ENCODE assay signal across 9 cellular contexts in the genomic region with DNA sequence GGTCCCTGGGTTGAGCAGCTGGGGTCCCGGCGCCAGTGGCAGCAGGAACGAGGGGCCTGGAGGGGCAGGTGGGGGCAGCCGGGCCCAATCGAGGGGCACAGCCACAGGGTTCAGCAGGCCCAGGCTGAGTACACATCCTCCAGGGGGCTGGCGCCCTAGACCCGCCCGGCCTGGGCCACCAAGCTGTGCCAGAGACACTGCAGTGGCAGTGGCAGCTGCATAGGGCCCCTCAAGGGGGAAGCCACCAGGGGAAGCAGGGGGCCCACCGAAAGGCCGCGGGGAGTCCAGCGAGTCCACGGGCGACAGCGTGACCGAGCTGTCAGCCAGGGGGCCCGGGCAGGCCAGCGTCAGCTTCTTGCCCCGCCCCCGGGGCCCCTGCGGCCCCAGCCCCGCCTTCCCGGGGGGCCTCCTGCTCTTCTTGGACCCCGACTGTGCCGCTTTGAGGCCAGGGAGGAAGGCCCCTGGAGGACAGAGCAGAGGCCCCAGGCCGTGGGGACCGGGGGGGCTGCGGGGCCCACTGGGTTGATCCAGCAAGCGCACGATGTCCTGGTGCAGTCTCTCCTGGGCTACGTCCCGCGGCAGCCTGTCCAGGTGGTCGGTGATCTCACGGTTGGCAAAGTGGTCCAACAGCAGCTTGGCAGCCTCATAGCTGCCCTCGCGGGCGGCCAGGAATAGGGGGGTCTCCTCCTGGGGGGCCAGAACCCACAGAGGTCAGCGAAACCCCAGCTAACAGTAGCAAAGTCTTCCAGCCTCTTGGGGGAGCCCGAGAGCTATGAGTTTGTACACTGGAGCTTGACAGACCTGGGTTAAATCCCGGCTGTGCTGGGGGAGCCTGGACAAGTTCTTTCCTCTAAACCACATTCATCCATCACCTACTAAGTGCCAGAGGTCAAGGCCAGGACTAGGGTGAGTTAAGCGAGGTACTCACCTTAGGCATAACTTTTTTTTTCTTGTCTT. TPM values are rescaled to one million over a fixed set of nuclear protein-coding genes. Genes with fewer than 3 reads are reported as not detected.
DNase-seq lines count a peak whose midpoint lies in the region; ATAC-seq and TF ChIP-seq lines count a peak whose summit lies in the region.
"Had no signal": no experiment of that assay in that cellular context is flagged by ENCODE, and none has a peak within 500 bp of the region (broad histone marks: within the 10 kb centered on the region; RNA-seq: fewer than 3 reads in every experiment).

No MANE protein-coding gene starts in this region.

- no peaks in the 10 kb centered on the region for H3K4me1 ChIP-seq in left ventricle myocardium inferior
- H3K4me1 ChIP-seq in right atrium auricular region: no peaks in the 10 kb centered on the region
- H3K4me1 ChIP-seq in upper lobe of left lung: no peaks in the 10 kb centered on the region
- H3K4me1 ChIP-seq in colonic mucosa: no peaks in the 10 kb centered on the region

- TF ChIP-seq CTCF in left ventricle myocardium inferior (IDR thresholded peaks at IDR 0.05; ENCODE audit: borderline replicate concordance) (peak; percentile 43), right atrium auricular region (IDR thresholded peaks at IDR 0.05) (no peak), upper lobe of left lung (IDR thresholded peaks at IDR 0.05) (no peak), colonic mucosa (IDR thresholded peaks at IDR 0.05) (no peak)

- intact Hi-C loops in left ventricle myocardium inferior (cut with micrococcal nuclease): no loop called here
- intact Hi-C loops in colonic mucosa (cut with DNase I): no loop called here
- intact Hi-C loops in activated T-helper 2 cell treated with anti-CD3 and anti-CD28 coated beads, Interferon-gamma antibody, Interleukin-2, Interleukin-4, amounts not matched to agents 10 μg/mL and 5 μg/mL and 100 μg/mL, durations not matched to agents 14 hours and 24 hours and 36 hours (cut with micrococcal nuclease): no loop called here

- no peak overlapping the region for H3K9ac ChIP-seq in colonic mucosa (ENCODE audit: low read depth in 2 of 2, low read length in 2 of 2)

- no peaks in the 10 kb centered on the region for H3K4me1 Mint-ChIP-seq in activated T-helper 2 cell treated with anti-CD3 and anti-CD28 coated beads, Interferon-gamma antibody, Interleukin-2, Interleukin-4, amounts not matched to agents 10 μg/mL and 5 μg/mL and 100 μg/mL, durations not matched to agents 14 hours and 24 hours and 36 hours (ENCODE audit: low read depth)

- TF ChIP-seq POLR2A in upper lobe of left lung (IDR thresholded peaks at IDR 0.05): no peak

- no peaks in the 10 kb centered on the region for H3K36me3 Mint-ChIP-seq in activated T-helper 2 cell treated with anti-CD3 and anti-CD28 coated beads, Interferon-gamma antibody, Interleukin-2, Interleukin-4, amounts not matched to agents 10 μg/mL and 5 μg/mL and 100 μg/mL, durations not matched to agents 14 hours and 24 hours and 36 hours (ENCODE audit: low read depth)

- no peak for TF ChIP-seq EP300 in upper lobe of left lung (IDR thresholded peaks at IDR 0.05)

- H3K36me3 ChIP-seq in left ventricle myocardium inferior (peaks cover 15% of the 10 kb centered on the region), right atrium auricular region (peaks cover 7% of the 10 kb centered on the region), upper lobe of left lung (peaks cover 0 to 21% (median 11%) of the 10 kb centered on the region in 4 donors), colonic mucosa (no peaks in the 10 kb centered on the region)

- peak; percentile 19 to 29 for ATAC-seq in upper lobe of left lung (ENCODE audit: low FRiP score in 2 of 2)

- no peak overlapping the region for H3K4me3 ChIP-seq in left ventricle myocardium inferior
- no peak overlapping the region for H3K4me3 ChIP-seq in right atrium auricular region
- no peak overlapping the region for H3K4me3 ChIP-seq in upper lobe of left lung
- H3K4me3 ChIP-seq in colonic mucosa: no peak overlapping the region

- H3K27me3 ChIP-seq in left ventricle myocardium inferior (ENCODE audit: low read depth) (peaks cover 6% of the 10 kb centered on the region), right atrium auricular region (no peaks in the 10 kb centered on the region), upper lobe of left lung (no peaks in the 10 kb centered on the region), colonic mucosa (no peaks in the 10 kb centered on the region)

- DNase-seq in left ventricle myocardium inferior (no peak), right atrium auricular region (ENCODE audit: low spot score) (no peak), NCI-H1694 (lab: John Stamatoyannopoulos, UW) (peak; percentile 46), dermis microvascular lymphatic vessel endothelial cell (ENCODE audit: low read depth in 2 of 2) (peak; percentile 32 to 62), upper lobe of left lung (peak in 1 of 2 donors; percentile 74), colonic mucosa (no peak), NCI-H187 treated with DMSO at 0.1 percent for 48 hours (lab: John Stamatoyannopoulos, UW) (no peak)
- DNase-seq in activated T-helper 2 cell treated with anti-CD3 and anti-CD28 coated beads, Interferon-gamma antibody, Interleukin-2, Interleukin-4, amounts not matched to agents 10 μg/mL and 5 μg/mL and 100 μg/mL, durations not matched to agents 14 hours and 24 hours and 36 hours (ENCODE audit: low spot score): no peak

- 78 to 93% methylated on average over 5 to 34 of the region's 42 CpGs for WGBS in upper lobe of left lung, 2 donors

- no peak overlapping the region for H3K27ac Mint-ChIP-seq in activated T-helper 2 cell treated with anti-CD3 and anti-CD28 coated beads, Interferon-gamma antibody, Interleukin-2, Interleukin-4, amounts not matched to agents 10 μg/mL and 5 μg/mL and 100 μg/mL, durations not matched to agents 14 hours and 24 hours and 36 hours

- H3K27ac ChIP-seq in left ventricle myocardium inferior (replicated peaks) (no peak overlapping the region), right atrium auricular region (no peak overlapping the region), upper lobe of left lung (no peak overlapping the region), colonic mucosa (no peak overlapping the region)

- H3K9me3 ChIP-seq in left ventricle myocardium inferior (replicated peaks): peaks cover 32% of the 10 kb centered on the region
- peaks cover 0 to 26% of the 10 kb centered on the region in 2 donors for H3K9me3 ChIP-seq in right atrium auricular region
- H3K9me3 ChIP-seq in upper lobe of left lung: peaks cover 0 to 12% (median 9%) of the 10 kb centered on the region in 4 donors
- no peaks in the 10 kb centered on the region for H3K9me3 ChIP-seq in colonic mucosa

- H3K9me3 Mint-ChIP-seq in activated T-helper 2 cell treated with anti-CD3 and anti-CD28 coated beads, Interferon-gamma antibody, Interleukin-2, Interleukin-4, amounts not matched to agents 10 μg/mL and 5 μg/mL and 100 μg/mL, durations not matched to agents 14 hours and 24 hours and 36 hours: peaks cover 5% of the 10 kb centered on the region

- H3K27me3 Mint-ChIP-seq in activated T-helper 2 cell treated with anti-CD3 and anti-CD28 coated beads, Interferon-gamma antibody, Interleukin-2, Interleukin-4, amounts not matched to agents 10 μg/mL and 5 μg/mL and 100 μg/mL, durations not matched to agents 14 hours and 24 hours and 36 hours (ENCODE audit: low read depth): no peaks in the 10 kb centered on the region

- H3K4me3 Mint-ChIP-seq in activated T-helper 2 cell treated with anti-CD3 and anti-CD28 coated beads, Interferon-gamma antibody, Interleukin-2, Interleukin-4, amounts not matched to agents 10 μg/mL and 5 μg/mL and 100 μg/mL, durations not matched to agents 14 hours and 24 hours and 36 hours (ENCODE audit: low read depth): no peak overlapping the region

RNA-seq across cellular contexts. Expression of a gene that starts 39.5 kb away (rescaled TPM):
- total RNA-seq in left ventricle myocardium inferior (21.7 TPM), right atrium auricular region (10 to 100 TPM; 16.8 to 34.2 TPM), dermis microvascular lymphatic vessel endothelial cell (0.13 and 0.89 TPM in 2 replicates), upper lobe of left lung (10 to 100 TPM; 23.9 to 56.6 (median 43.1) TPM), colonic mucosa (10 to 100 TPM in 1 of 2 donors, 1 to 10 TPM in 1; 4.4 to 10.5 TPM)
- total RNA-seq in activated T-helper 2 cell treated with anti-CD3 and anti-CD28 coated beads, Interferon-gamma antibody, Interleukin-2, Interleukin-4, amounts not matched to agents 10 μg/mL and 5 μg/mL and 100 μg/mL, durations not matched to agents 14 hours and 24 hours and 36 hours: not detected in 2 replicates
- total RNA-seq: T-helper 2 cell treated with Interferon-gamma antibody and Interleukin-4, amounts not matched to agents 100 ng/mL and 5 ng/mL, for 36 hours had no signal

RNA-seq across cellular contexts. Expression of a gene that starts 54.1 kb away (rescaled TPM):
- 13.1 TPM for total RNA-seq in left ventricle myocardium inferior
- 10 to 100 TPM; 17.3 to 28.9 TPM for total RNA-seq in right atrium auricular region
- total RNA-seq in dermis microvascular lymphatic vessel endothelial cell: 7.7 and 15.8 TPM in 2 replicates
- total RNA-seq in upper lobe of left lung: 10 to 100 TPM in 5 of 6 donors, 1 to 10 TPM in 1; 7.0 to 28.4 (median 14.2) TPM
- 1 to 10 TPM; 1.8 to 5.8 TPM for total RNA-seq in colonic mucosa
- 1.9 and 2.5 TPM in 2 replicates for total RNA-seq in activated T-helper 2 cell treated with anti-CD3 and anti-CD28 coated beads, Interferon-gamma antibody, Interleukin-2, Interleukin-4, amounts not matched to agents 10 μg/mL and 5 μg/mL and 100 μg/mL, durations not matched to agents 14 hours and 24 hours and 36 hours

Comparison
In these comparisons a context has a peak if more than half of its experiments do, and no peak if none do; other contexts are left out.
1. DNase-seq: peak in NCI-H1694 (single experiment) and dermis microvascular lymphatic vessel endothelial cell (2 of 2); none in left ventricle myocardium inferior (single experiment), right atrium auricular region (single experiment), colonic mucosa (single experiment), activated T-helper 2 cell treated with anti-CD3 and anti-CD28 coated beads, Interferon-gamma antibody, Interleukin-2, Interleukin-4, amounts not matched to agents 10 μg/mL and 5 μg/mL and 100 μg/mL, durations not matched to agents 14 hours and 24 hours and 36 hours (single experiment) and NCI-H187 treated with DMSO at 0.1 percent for 48 hours (single experiment).